8 cellular contexts compared by ENCODE assay signal in genomic region chr7:75156335-75156912, GRCh38.
DNase-seq lines count a peak whose midpoint lies in the region; ATAC-seq and TF ChIP-seq lines count a peak whose summit lies in the region.
"Not testable (repeated sequence)": the region's sequence is repeated elsewhere in the genome, so short reads cannot be mapped to it uniquely, and the experiment has no call there.

No MANE protein-coding gene starts in this region.

- RAD21 ChIA-PET in HCT116 (lab: Charles Lee; ENCODE audit: low non-redundant PET in 1 of 2, low total read pairs in 2 of 2, uncharacterized antibody in 2 of 2, unreplicated experiment in 2 of 2) = not testable (repeated sequence)

- H3K9me3 ChIP-seq in BE2C; HCT116 (ENCODE audit: control insufficient read depth in 1 of 2, insufficient read depth in 1 of 2, low read depth in 1 of 2, low read length in 2 of 2); OCI-LY1 (ENCODE audit: low read length); breast epithelium; heart left ventricle: not testable (repeated sequence)

- not testable (repeated sequence) for H3K9me3 Mint-ChIP-seq in nephron progenitor cell

- not testable (repeated sequence) for H3K79me2 ChIP-seq in HCT116 (ENCODE audit: insufficient read depth, low read length); OCI-LY1 (ENCODE audit: insufficient read depth, low read length)

- H3K27ac Mint-ChIP-seq in nephron progenitor cell = not testable (repeated sequence)

- CTCF ChIA-PET in HCT116 (lab: Charles Lee) = not testable (repeated sequence)

- TF ChIP-seq POLR2A in HCT116 (IDR thresholded peaks at IDR 0.05; ENCODE audit: borderline replicate concordance, extremely low read depth, insufficient read depth, insufficient read length); breast epithelium (IDR thresholded peaks at IDR 0.05); heart left ventricle (IDR thresholded peaks at IDR 0.05): not testable (repeated sequence)

- peak; percentile 0; the same call in 1 of the 2 replicates for ATAC-seq in HCT116
- peak in 2 of 4 donors; percentile 1 to 22 for ATAC-seq in heart left ventricle

- not testable (repeated sequence) for TF ChIP-seq RAD21 in HCT116 (IDR thresholded peaks at IDR 0.05; ENCODE audit: low read depth)

- not testable (repeated sequence) for H3K27me3 ChIP-seq in BE2C; HCT116 (ENCODE audit: insufficient read depth, low read length); OCI-LY1 (ENCODE audit: insufficient read depth, low read length); breast epithelium; heart left ventricle

- intact Hi-C loops in HCT116 (cut with micrococcal nuclease); breast epithelium (cut with DNase I; ENCODE audit: low total_unique reads); heart left ventricle (cut with DNase I): not testable (repeated sequence)

- H3K27me3 Mint-ChIP-seq in nephron progenitor cell (ENCODE audit: low read depth, poor library complexity) = not testable (repeated sequence)

- H3K4me3 Mint-ChIP-seq in nephron progenitor cell = peak overlapping the region; percentile 64

- H3K9ac ChIP-seq in HCT116 (ENCODE audit: low read length) (0 out of 2 replicates have a peak overlapping the region, but pooled peaks have one; percentile 25), OCI-LY1 (ENCODE audit: low read length) (peak overlapping the region; percentile 57; the same call in 1 of the 2 replicates)

- H3K4me3 ChIP-seq in BE2C (ENCODE audit: low read depth, low read length) (peak overlapping the region; percentile 49), HCT116 (replicated peaks in 1 of 2; ENCODE audit: low read depth in 1 of 2, low read length in 2 of 2) (peak overlapping the region; percentile 27 to 45), OCI-LY1 (ENCODE audit: low read depth, low read length, poor library complexity, severe bottlenecking) (peak overlapping the region; percentile 53), breast epithelium (peak overlapping the region; percentile 32 to 61 (median 50)), heart left ventricle (peak overlapping the region in 11 of 12 donors; percentile 13 to 56 (median 50))

- DNase-seq in BE2C (peak; percentile 36), breast epithelium (ENCODE audit: low spot score in 2 of 2) (peak in 1 of 2 donors; percentile 26), heart left ventricle (peak; percentile 16 to 80 (median 40)), nephron progenitor cell (peak; percentile 40)
- DNase-seq in HCT116 (ENCODE audit: low read depth, low spot score) = not testable (repeated sequence)
- DNase-seq in activated CD8-positive, alpha-beta memory T cell treated with anti-CD3 and anti-CD28 coated beads for 24 hours = peak; percentile 74
- peak in 2 of 3 experiments; percentile 5 to 18 for DNase-seq in stimulated activated CD4-positive, alpha-beta T cell treated with anti-CD3 and anti-CD28 coated beads, TNF-alpha, amount 100 ng/mL, for 4 hours (ENCODE audit: low read depth in 3 of 3)

- POLR2A ChIA-PET in HCT116 (lab: Charles Lee) = not testable (repeated sequence)

- not testable (repeated sequence) for H3K27ac ChIP-seq in HCT116 (ENCODE audit: low read depth, low read length)
- H3K27ac ChIP-seq in OCI-LY1 (ENCODE audit: low read depth, low read length, poor library complexity, severe bottlenecking) (peak overlapping the region; percentile 83), breast epithelium (peak overlapping the region in 1 of 2 donors; percentile 34), heart left ventricle (peak overlapping the region in 8 of 12 donors; percentile 18 to 74 (median 54))

- H3K4me1 ChIP-seq in BE2C; HCT116 (ENCODE audit: control insufficient read depth in 1 of 2, insufficient read depth in 2 of 2, low read length in 2 of 2); OCI-LY1 (ENCODE audit: insufficient read depth, low read length, severe bottlenecking); breast epithelium; heart left ventricle: not testable (repeated sequence)

- not testable (repeated sequence) for BruUV-seq in HCT116 (replicated peaks; lab: Mats Ljungman, UMichigan)

- H3K9me2 ChIP-seq in HCT116 (ENCODE audit: insufficient read depth); OCI-LY1 (ENCODE audit: low read depth, low read length): not testable (repeated sequence)

- WGBS in heart left ventricle, 4 donors = 0 to 3% (median 1%) methylated on average over 3 to 20 of the region's 37 CpGs; no CpG with 5 or more reads in 1 of the 4 donors

- not testable (repeated sequence) for H3K36me3 Mint-ChIP-seq in nephron progenitor cell (ENCODE audit: low read depth)

- H3K36me3 ChIP-seq in BE2C; HCT116 (ENCODE audit: control insufficient read depth in 1 of 2, insufficient read depth in 2 of 2, low read length in 2 of 2); OCI-LY1 (ENCODE audit: insufficient read depth, low read length); breast epithelium; heart left ventricle: not testable (repeated sequence)

- H3K4me1 Mint-ChIP-seq in nephron progenitor cell = not testable (repeated sequence)

- H4K20me1 ChIP-seq in HCT116 (ENCODE audit: insufficient read depth); OCI-LY1 (ENCODE audit: insufficient read depth, low read length): not testable (repeated sequence)

- peak overlapping the region; percentile 56 for H3K4me2 ChIP-seq in HCT116 (ENCODE audit: low read length)
- H3K4me2 ChIP-seq in OCI-LY1 (ENCODE audit: low read length) = peak overlapping the region; percentile 62

- TF ChIP-seq CTCF in BE2C (IDR thresholded peaks at IDR 0.05; ENCODE audit: low read depth, low read length); HCT116 (IDR thresholded peaks at IDR 0.05 in 2 of 3, conservative IDR thresholded peaks at IDR 0.05 in 1 of 3; ENCODE audit: borderline replicate concordance in 1 of 3, insufficient read depth in 1 of 3, low read depth in 2 of 3, low read length in 2 of 3); OCI-LY1 (IDR thresholded peaks at IDR 0.05; ENCODE audit: low read length); breast epithelium (IDR thresholded peaks at IDR 0.05); heart left ventricle (IDR thresholded peaks at IDR 0.05); nephron progenitor cell (IDR thresholded peaks at IDR 0.05): not testable (repeated sequence)

- not testable (repeated sequence) for H3F3A ChIP-seq in OCI-LY1 (ENCODE audit: insufficient read depth, low read length)

- not testable (repeated sequence) for H2AFZ ChIP-seq in HCT116 (ENCODE audit: low read depth, low read length, poor library complexity, severe bottlenecking); OCI-LY1 (ENCODE audit: low read length)
